12 cellular contexts compared by ENCODE assay signal in the genomic region with DNA sequence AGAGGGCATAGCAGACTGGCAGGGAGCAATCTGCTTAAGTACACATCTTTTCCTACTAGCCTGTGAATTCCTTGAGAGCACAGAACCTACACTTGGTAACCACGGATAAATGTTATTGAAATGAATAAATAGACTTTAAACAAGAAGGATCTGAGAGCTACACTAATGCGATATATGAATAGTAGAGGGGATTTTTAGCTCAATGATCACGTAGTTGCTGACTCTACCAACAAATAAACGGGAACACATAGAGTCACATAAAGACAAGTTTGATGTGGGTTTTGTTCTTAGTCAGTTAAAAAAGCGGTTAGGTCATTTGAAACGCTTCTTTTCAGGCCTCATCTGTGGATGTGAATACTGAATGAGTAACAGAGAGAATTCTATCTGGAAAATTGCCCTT.
A peak's percentile ranks its signal among the peaks of the same experiment; 100 is the strongest.
DNase-seq lines count a peak whose midpoint lies in the region; ATAC-seq, FAIRE-seq and TF ChIP-seq lines count a peak whose summit lies in the region.
"Had no signal": no experiment of that assay in that cellular context is flagged by ENCODE, and none has a peak within 500 bp of the region (broad histone marks: within the 10 kb centered on the region; RNA-seq: fewer than 3 reads in every experiment).

No MANE protein-coding gene starts in this region.

- TF ChIP-seq EP300 in GM12878 (IDR thresholded peaks at IDR 0.05; ENCODE audit: borderline replicate concordance in 1 of 2, control insufficient read depth in 1 of 2, low read depth in 2 of 2, low read length in 2 of 2) = peak; percentile 91 to 95

- H3K4me3 ChIP-seq in GM12878 = no peak overlapping the region
- H3K4me3 ChIP-seq: cardiac muscle cell, Peyer's patch, upper lobe of right lung had no signal

- SMC1A ChIA-PET in GM12878 (lab: Charles Lee; ENCODE audit: uncharacterized antibody, unreplicated experiment) = interaction anchor here (1.0 to 7.1 kb wide), 10 partner anchors 12 to 76 kb away, joined by 3 to 177 read pairs (median 21); no protein-coding TSS in a partner anchor

- CTCF ChIA-PET in GM12878 (lab: Yijun Ruan, JAX) = interaction anchor here (1.0 to 7.1 kb wide), 5 partner anchors 9 to 57 kb away, joined by 5 to 50 read pairs (median 10); no protein-coding TSS in a partner anchor

- H3K9me3 ChIP-seq in GM12878 (replicated peaks; ENCODE audit: control insufficient read depth, insufficient read depth, low read length) = peaks cover 2% of the 10 kb centered on the region; the same call in 2 of the 3 replicates
- H3K9me3 ChIP-seq: Peyer's patch, upper lobe of right lung had no signal

- H3K9ac ChIP-seq in GM12878 (ENCODE audit: control insufficient read depth, insufficient read depth, low read length) = peak overlapping the region; percentile 22

- TF ChIP-seq POLR2A in GM12878 (IDR thresholded peaks at IDR 0.05; ENCODE audit: low read depth, low read length) = no peak

- BruUV-seq in GM12878 (replicated peaks; lab: Mats Ljungman, UMichigan) = no TSS peak

- no peak for FAIRE-seq in GM12878 (lab: Jason Lieb, UNC)

- peak overlapping the region; percentile 73 for H3K27ac ChIP-seq in GM12878 (ENCODE audit: control insufficient read depth, insufficient read depth)
- H3K27ac ChIP-seq: cardiac muscle cell, upper lobe of right lung had no signal

- H3K36me3 ChIP-seq in GM12878 (ENCODE audit: control insufficient read depth in 2 of 2, insufficient read depth in 2 of 2, low read length in 1 of 2) = peaks cover 0 to 23% of the 10 kb centered on the region in 2 experiments

- DNase-seq in GM20000 (ENCODE audit: low spot score) = peak; percentile 38
- peak; percentile 60 for DNase-seq in GM12878 (ENCODE audit: low read depth, low spot score)
- no peak for DNase-seq in NCI-H2029 treated with DMSO at 0.1 percent for 48 hours (lab: John Stamatoyannopoulos, UW)
- no peak for DNase-seq in AG08395 (ENCODE audit: low spot score)
- DNase-seq in SIG-M5 treated with dmso at 0.1 percent for 504 hours (lab: John Stamatoyannopoulos, UW; ENCODE audit: unreplicated experiment) = no peak
- no peak for DNase-seq in NCI-H1092 treated with DMSO at 0.1 percent for 48 hours (lab: John Stamatoyannopoulos, UW)
- DNase-seq: NCI-H2171 treated with DMSO at 0.1 percent for 48 hours, Peyer's patch, upper lobe of right lung had no signal

- H3K4me1 ChIP-seq in GM12878 (ENCODE audit: control insufficient read depth, insufficient read depth, low read length) = peaks cover 61% of the 10 kb centered on the region

- no peak for TF ChIP-seq RAD21 in GM12878 (IDR thresholded peaks at IDR 0.05; ENCODE audit: insufficient read depth, low read depth, low read length)

- no peak overlapping the region for H2AFZ ChIP-seq in GM12878 (ENCODE audit: control insufficient read depth, low read depth, low read length)

- 0% methylated on average over 6 of the region's 6 CpGs for WGBS in GM12878 (ENCODE audit: insufficient coverage, insufficient replicate concordance, low lambda C conversion rate, missing lambda C conversion rate)

- POLR2A ChIA-PET in GM12878 (lab: Charles Lee) = interaction anchor here (1.6 to 6.4 kb wide), 4 partner anchors 9 to 72 kb away, joined by 6 to 70 read pairs (median 10); no protein-coding TSS in a partner anchor

- intact Hi-C loops in GM12878 (cut with micrococcal nuclease; ENCODE audit: unreplicated experiment) = loop anchor here (1.0 kb wide), 2 partner anchors 19 to 72 kb away; no protein-coding TSS in a partner anchor

- H3K4me2 ChIP-seq in GM12878 (ENCODE audit: control insufficient read depth, insufficient read depth) = peak overlapping the region; percentile 68

- H3K79me2 ChIP-seq in GM12878 (ENCODE audit: control insufficient read depth, insufficient read depth, low read length) = peaks cover 4% of the 10 kb centered on the region

- in situ Hi-C loops in GM12878 (cut with MboI) = loop anchor here (5.0 kb wide), 1 partner anchor 73 kb away; no protein-coding TSS in a partner anchor

- no peaks in the 10 kb centered on the region for H3K27me3 ChIP-seq in GM12878 (replicated peaks in 1 of 2; ENCODE audit: control insufficient read depth in 2 of 2, insufficient read depth in 2 of 2, low read length in 1 of 2)
- H3K27me3 ChIP-seq: cardiac muscle cell, Peyer's patch, upper lobe of right lung had no signal

- TF ChIP-seq CTCF in GM20000 (IDR thresholded peaks at IDR 0.05; ENCODE audit: extremely low read depth, missing control alignments) (no peak), GM12878 (IDR thresholded peaks at IDR 0.05 in 2 of 3, conservative IDR thresholded peaks at IDR 0.05 in 1 of 3; ENCODE audit: control insufficient read depth in 2 of 3, extremely low read depth in 1 of 3, insufficient read depth in 1 of 3, low read depth in 3 of 3, low read length in 3 of 3) (no peak)

- H4K20me1 ChIP-seq in GM12878 (ENCODE audit: control insufficient read depth, insufficient read depth) = no peaks in the 10 kb centered on the region

- RAD21 ChIA-PET in GM12878 (lab: Charles Lee; ENCODE audit: unreplicated experiment) = interaction anchor here (0.5 to 6.8 kb wide), 12 partner anchors 8 to 1122 kb away, joined by 3 to 93 read pairs (median 9); no protein-coding TSS in a partner anchor

- ATAC-seq in GM18508 (IDR thresholded peaks at IDR 0.05; ENCODE audit: insufficient read depth, unreplicated experiment) (peak; percentile 38), HG03060 (IDR thresholded peaks at IDR 0.05; ENCODE audit: low read depth, unreplicated experiment) (peak; percentile 26), GM12878 (peak; percentile 71)
- ATAC-seq: upper lobe of right lung had no signal

TF ChIP-seq in GM12878, 131 proteins besides CTCF, POLR2A, EP300 and RAD21 (continues in another document):
- TF ChIP-seq MTA2 (IDR thresholded peaks at IDR 0.05; ENCODE audit: low read depth) (peak; percentile 88; the same call in 1 of the 2 replicates), JUND (IDR thresholded peaks at IDR 0.05; ENCODE audit: low read depth, low read length) (peak; percentile 24; the same call in 1 of the 2 replicates), SPI1 (IDR thresholded peaks at IDR 0.05; ENCODE audit: borderline replicate concordance, insufficient read depth, low read depth, low read length) (peak; percentile 66; the same call in 1 of the 2 replicates), TCF7 (IDR thresholded peaks at IDR 0.05; ENCODE audit: borderline replicate concordance) (peak; percentile 96), MYB (IDR thresholded peaks at IDR 0.05; ENCODE audit: borderline replicate concordance, low read depth, low read length) (no peak), IKZF2 (IDR thresholded peaks at IDR 0.05) (peak; percentile 86 to 90), GABPA (IDR thresholded peaks at IDR 0.05; ENCODE audit: low read depth) (0 out of 2 replicates have a peak, but pooled peaks have one; percentile 26), RUNX3 (IDR thresholded peaks at IDR 0.05; ENCODE audit: low read length) (peak; percentile 94), KDM1A (IDR thresholded peaks at IDR 0.05; ENCODE audit: borderline replicate concordance) (no peak), CREM (IDR thresholded peaks at IDR 0.05; ENCODE audit: low read depth) (peak; percentile 85), MXI1 (IDR thresholded peaks at IDR 0.05; ENCODE audit: low read depth, low read length) (0 out of 2 replicates have a peak, but pooled peaks have one; percentile 22), RELB (IDR thresholded peaks at IDR 0.05; ENCODE audit: low read depth) (peak; percentile 90), DPF2 (IDR thresholded peaks at IDR 0.05) (peak; percentile 84; the same call in 1 of the 2 replicates), BCL3 (IDR thresholded peaks at IDR 0.05; ENCODE audit: borderline replicate concordance, insufficient read depth, low read depth, low read length, poor library complexity, severe bottlenecking) (peak; percentile 49), CREB1 (IDR thresholded peaks at IDR 0.05; ENCODE audit: low read depth) (peak; percentile 83), PML (IDR thresholded peaks at IDR 0.05; ENCODE audit: low read length) (peak; percentile 61; the same call in 1 of the 2 replicates), CHD2 (IDR thresholded peaks at IDR 0.05; ENCODE audit: borderline replicate concordance, low read depth, low read length) (no peak), JUNB (IDR thresholded peaks at IDR 0.05) (peak; percentile 92)
- TF ChIP-seq, protein P1, sequence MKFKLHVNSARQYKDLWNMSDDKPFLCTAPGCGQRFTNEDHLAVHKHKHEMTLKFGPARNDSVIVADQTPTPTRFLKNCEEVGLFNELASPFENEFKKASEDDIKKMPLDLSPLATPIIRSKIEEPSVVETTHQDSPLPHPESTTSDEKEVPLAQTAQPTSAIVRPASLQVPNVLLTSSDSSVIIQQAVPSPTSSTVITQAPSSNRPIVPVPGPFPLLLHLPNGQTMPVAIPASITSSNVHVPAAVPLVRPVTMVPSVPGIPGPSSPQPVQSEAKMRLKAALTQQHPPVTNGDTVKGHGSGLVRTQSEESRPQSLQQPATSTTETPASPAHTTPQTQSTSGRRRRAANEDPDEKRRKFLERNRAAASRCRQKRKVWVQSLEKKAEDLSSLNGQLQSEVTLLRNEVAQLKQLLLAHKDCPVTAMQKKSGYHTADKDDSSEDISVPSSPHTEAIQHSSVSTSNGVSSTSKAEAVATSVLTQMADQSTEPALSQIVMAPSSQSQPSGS (IDR thresholded peaks at IDR 0.05; ENCODE audit: low read length) = peak; percentile 88

Comparison
In these comparisons a context has a peak if more than half of its experiments do, and no peak if none do; other contexts are left out.
1. DNase-seq: peak in GM20000 (single experiment) and GM12878 (single experiment); none in NCI-H2029 treated with DMSO at 0.1 percent for 48 hours (single experiment), AG08395 (single experiment), SIG-M5 treated with dmso at 0.1 percent for 504 hours (single experiment) and NCI-H1092 treated with DMSO at 0.1 percent for 48 hours (single experiment).
2. Peak in every context shown above with its lines, with median percentiles within 50 percentile points of each other: ATAC-seq.